ENCODE assay signal across 16 cellular contexts in the genomic region with DNA sequence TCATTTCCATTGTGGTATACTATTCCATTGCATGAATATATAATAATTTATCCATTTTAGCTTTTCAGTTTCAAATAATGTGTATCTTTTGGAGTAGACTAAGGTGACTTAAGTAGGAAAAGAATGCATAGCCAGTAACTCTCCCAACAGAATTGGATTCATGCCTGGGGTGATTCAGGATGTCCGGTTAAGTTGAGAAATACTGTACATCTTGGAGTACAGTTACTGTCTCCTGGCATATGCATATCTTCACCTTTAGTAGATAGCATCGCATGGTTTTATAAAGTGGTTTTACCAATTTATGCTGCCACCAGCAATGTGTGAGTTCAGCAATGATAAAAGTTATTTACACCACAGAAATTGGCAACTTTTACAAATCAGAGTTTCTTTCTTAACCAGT. TPM values are rescaled to one million over a fixed set of nuclear protein-coding genes. Genes with fewer than 3 reads are reported as not detected.
DNase-seq lines count a peak whose midpoint lies in the region; ATAC-seq and TF ChIP-seq lines count a peak whose summit lies in the region.
"Had no signal": no experiment of that assay in that cellular context is flagged by ENCODE, and none has a peak within 500 bp of the region (broad histone marks: within the 10 kb centered on the region; RNA-seq: fewer than 3 reads in every experiment).

No MANE protein-coding gene starts in this region.

- DNase-seq in EH (ENCODE audit: low read depth) (peak; percentile 95), RPMI7951 (ENCODE audit: low read depth) (peak; percentile 88), epithelial cell of esophagus (ENCODE audit: low read depth) (peak; percentile 91), omental fat pad (ENCODE audit: low spot score) (no peak), midbrain (lab: John Stamatoyannopoulos, UW) (no peak), NCI-H2029 treated with DMSO at 0.1 percent for 48 hours (lab: John Stamatoyannopoulos, UW) (no peak), OCI-M1 (lab: John Stamatoyannopoulos, UW) (no peak), HAP-1 (ENCODE audit: low spot score in 2 of 2) (no peak)
- DNase-seq: activated CD8-positive, alpha-beta T cell treated with anti-CD3 and anti-CD28 coated beads for 36 hours; activated gamma-delta T cell treated with Interleukin-2 at 50 U/mL for 16 hours; cerebellar nuclear complex; foreskin melanocyte; islet precursor cell; NCI-H2171 treated with DMSO at 0.1 percent for 48 hours; T-helper 9 cell had no signal

- in situ Hi-C loops in HAP-1 (cut with MboI; ENCODE audit: low sequenced_read_pairs) = loop anchor here (25.0 kb wide), 2 partner anchors 288 to 813 kb away; no protein-coding TSS in a partner anchor

- no peak overlapping the region for H3K4me3 ChIP-seq in epithelial cell of esophagus (ENCODE audit: low read length)
- H3K4me3 ChIP-seq in HAP-1 = no peak overlapping the region

- no peak for TF ChIP-seq CTCF in epithelial cell of esophagus (IDR thresholded peaks at IDR 0.05; ENCODE audit: insufficient read depth, low read depth, low read length, missing control alignments)
- no peak for TF ChIP-seq CTCF in omental fat pad (IDR thresholded peaks at IDR 0.05)

- H3K36me3 ChIP-seq in HAP-1 (replicated peaks) = no peaks in the 10 kb centered on the region

- H3K9me3 ChIP-seq in HAP-1 = no peaks in the 10 kb centered on the region

- no peaks in the 10 kb centered on the region for H3K27me3 ChIP-seq in HAP-1 (ENCODE audit: low read depth)

- H3K4me1 ChIP-seq in HAP-1 = no peaks in the 10 kb centered on the region

- ATAC-seq in omental fat pad (ENCODE audit: low FRiP score) = peak; percentile 69
- ATAC-seq: activated CD8-positive, alpha-beta T cell treated with anti-CD3 and anti-CD28 coated beads for 36 hours; sciatic nerve had no signal

RNA-seq across cellular contexts. Expression of a gene that starts 18.6 kb away (rescaled TPM):
- 8.2 and 8.9 TPM in 2 replicates for total RNA-seq in RPMI7951 (2014; rRNA removed; shearing (Covaris generic))
- 1 to 10 TPM in 3 of 4 donors, under 1 TPM in 1; 0.31 to 7.4 (median 4.0) TPM for total RNA-seq in omental fat pad

RNA-seq across cellular contexts. Expression of a gene that starts 58.4 kb away (rescaled TPM):
- 5.5 and 5.9 TPM in 2 replicates for total RNA-seq in RPMI7951 (2014; rRNA removed; shearing (Covaris generic))
- total RNA-seq in omental fat pad = 1 to 10 TPM; 2.3 to 3.6 (median 2.8) TPM

Comparison
In these comparisons a context has a peak if more than half of its experiments do, and no peak if none do; other contexts are left out.
1. DNase-seq: peak in EH (single experiment), RPMI7951 (single experiment) and epithelial cell of esophagus (single experiment); none in omental fat pad (single experiment), midbrain (single experiment), NCI-H2029 treated with DMSO at 0.1 percent for 48 hours (single experiment), OCI-M1 (single experiment) and HAP-1 (0 of 2).